In the genomic region with DNA sequence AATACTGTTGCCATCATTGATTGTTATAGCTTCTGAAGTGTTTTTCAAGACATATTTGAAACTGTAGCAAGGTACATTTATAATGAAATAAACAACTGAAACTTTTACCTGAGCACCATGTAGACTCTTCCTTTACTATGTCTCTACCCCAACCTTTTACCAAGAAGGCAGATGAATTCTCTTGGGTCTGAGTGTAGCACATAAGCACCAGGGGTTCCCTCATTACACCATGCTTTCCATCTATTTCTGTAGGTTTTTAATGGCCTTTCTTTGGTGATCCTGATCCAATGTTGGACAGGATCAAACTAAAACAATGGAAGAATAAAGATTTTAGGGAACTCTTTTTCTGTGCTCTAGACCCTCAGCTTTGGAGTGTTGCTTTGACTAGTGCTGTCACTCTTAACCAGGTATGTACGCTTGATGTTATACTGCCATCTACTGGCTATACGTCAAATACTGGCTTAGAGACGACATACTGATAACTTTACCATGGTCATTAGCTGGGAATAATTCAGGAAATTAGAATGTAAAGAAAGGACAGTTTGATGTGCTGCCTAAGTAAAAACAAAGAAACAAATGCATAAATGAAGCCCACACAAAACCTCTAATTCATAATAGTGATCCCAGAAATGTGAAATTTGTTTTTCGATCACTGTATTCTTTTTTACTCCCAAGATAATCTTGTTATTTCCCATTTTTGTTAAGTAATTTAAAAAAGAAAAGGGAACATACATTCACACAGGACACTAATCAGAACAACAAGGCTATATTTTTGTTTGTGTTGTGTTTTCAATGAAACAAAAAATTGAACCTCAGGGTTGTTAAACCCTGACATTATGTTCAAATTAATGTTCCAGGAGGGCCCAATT, we compare ENCODE assay signal across 8 cellular contexts. TPM values are rescaled to one million over a fixed set of nuclear protein-coding genes. Genes with fewer than 3 reads are reported as not detected.
A peak's percentile ranks its signal among the peaks of the same experiment; 100 is the strongest.
DNase-seq lines count a peak whose midpoint lies in the region; ATAC-seq and TF ChIP-seq lines count a peak whose summit lies in the region.

No MANE protein-coding gene starts in this region.

- no peak overlapping the region for H3K4me3 ChIP-seq in retinal pigment epithelial cell (ENCODE audit: low read length)

- ATAC-seq in HG03159 (IDR thresholded peaks at IDR 0.05; ENCODE audit: unreplicated experiment), result peak; percentile 88
- ATAC-seq in left ventricle myocardium superior, result peak; percentile 80

- DNase-seq in DMS 273 treated with DMSO at 0.1 percent for 48 hours (lab: John Stamatoyannopoulos, UW), result peak; percentile 15
- peak; percentile 23 for DNase-seq in GM19240 (ENCODE audit: insufficient read length, low spot score)
- peak; percentile 25 for DNase-seq in NCI-H2171 (lab: John Stamatoyannopoulos, UW)
- peak; percentile 74 for DNase-seq in amniotic epithelial cell (ENCODE audit: low read depth)
- DNase-seq in left ventricle myocardium superior, result no peak
- DNase-seq in retinal pigment epithelial cell (ENCODE audit: low read depth), result peak; percentile 33
- DNase-seq in NK-92 (lab: John Stamatoyannopoulos, UW; ENCODE audit: unreplicated experiment), result no peak

- intact Hi-C loops in left ventricle myocardium superior (cut with micrococcal nuclease), result loop anchor here (10.0 kb wide), 1 partner anchor 166 kb away; no protein-coding TSS in a partner anchor

- TF ChIP-seq CTCF in retinal pigment epithelial cell (conservative IDR thresholded peaks at IDR 0.05; ENCODE audit: low read depth, low read length), result peak; percentile 81

RNA-seq across cellular contexts. Expression of gene IFNW1, which starts 30.7 kb away (rescaled TPM):
- not detected for total RNA-seq in left ventricle myocardium superior

RNA-seq across cellular contexts. Expression of gene IFNB1, which starts 33.2 kb away (rescaled TPM):
- not detected for total RNA-seq in left ventricle myocardium superior

RNA-seq across cellular contexts. Expression of gene IFNA21, which starts 55.5 kb away (rescaled TPM):
- total RNA-seq in left ventricle myocardium superior, result not detected

Comparison
In these comparisons a context has a peak if more than half of its experiments do, and no peak if none do; other contexts are left out.
1. DNase-seq: peak in DMS 273 treated with DMSO at 0.1 percent for 48 hours (single experiment), GM19240 (single experiment), NCI-H2171 (single experiment), amniotic epithelial cell (single experiment) and retinal pigment epithelial cell (single experiment); none in left ventricle myocardium superior (single experiment) and NK-92 (single experiment).